Comparison of ENCODE assay signal across 22 cellular contexts in the genomic region with DNA sequence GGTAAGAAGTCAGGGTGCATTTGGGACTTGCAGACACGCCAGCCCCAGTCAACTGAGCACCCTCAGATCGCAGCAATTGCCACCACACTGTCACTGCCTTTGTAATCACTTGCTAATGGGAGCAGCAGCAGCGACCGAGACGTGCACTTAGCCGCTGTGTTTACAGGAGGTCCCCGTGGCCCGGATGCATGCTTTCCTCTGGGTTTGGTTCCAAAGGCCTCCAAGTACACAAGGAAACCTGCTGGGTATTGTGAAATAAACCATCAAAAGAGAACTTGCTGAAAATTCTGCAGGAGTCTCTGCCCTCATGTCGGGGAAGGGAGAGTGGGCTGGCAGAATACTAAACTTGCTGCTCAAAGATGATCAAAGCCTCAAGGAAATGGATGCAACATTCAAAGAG.
DNase-seq lines count a peak whose midpoint lies in the region; ATAC-seq and TF ChIP-seq lines count a peak whose summit lies in the region.
"Had no signal": no experiment of that assay in that cellular context is flagged by ENCODE, and none has a peak within 500 bp of the region (broad histone marks: within the 10 kb centered on the region; RNA-seq: fewer than 3 reads in every experiment).

No MANE protein-coding gene starts in this region.

- H3K27me3 Mint-ChIP-seq in osteocyte (ENCODE audit: unreplicated experiment): peaks cover 44% of the 10 kb centered on the region

- H3K27ac ChIP-seq in brain microvascular endothelial cell: no peak overlapping the region
- H3K27ac ChIP-seq: A549, GM23248, right lobe of liver, SJCRH30 had no signal

- TF ChIP-seq CTCF in osteocyte (IDR thresholded peaks at IDR 0.05): no peak
- TF ChIP-seq CTCF in brain microvascular endothelial cell (IDR thresholded peaks at IDR 0.05; ENCODE audit: low read depth, low read length, missing control alignments): no peak

- no peaks in the 10 kb centered on the region for H3K9me3 Mint-ChIP-seq in osteocyte (ENCODE audit: unreplicated experiment)
- H3K9me3 Mint-ChIP-seq: dendritic cell treated with granulocyte-macrophage colony-stimulating factor and Interleukin-4, amounts not matched to agents 40 ng/mL and 50 ng/mL, for 4 days had no signal

- DNase-seq in NOMO-1 treated with DMSO at 0.1 percent for 48 hours (lab: John Stamatoyannopoulos, UW; ENCODE audit: unreplicated experiment) (peak; percentile 14), NOMO-1 treated with dmso at 0.1 percent for 144 hours (lab: John Stamatoyannopoulos, UW; ENCODE audit: unreplicated experiment) (no peak), H7 (peak; percentile 33), UCSD-AML1 (lab: John Stamatoyannopoulos, UW; ENCODE audit: unreplicated experiment) (peak; percentile 11), osteocyte (ENCODE audit: extremely low spot score, unreplicated experiment) (peak; percentile 59), brain microvascular endothelial cell (no peak), DMS 273 treated with DMSO at 0.1 percent for 48 hours (lab: John Stamatoyannopoulos, UW) (no peak)
- DNase-seq: activated naive CD4-positive, alpha-beta T cell treated with Interleukin-2 at 50 U/mL for 16 hours; activated T-cell treated with anti-CD3 and anti-CD28 coated beads for 4 hours; amniotic stem cell; BE2C; Calu3; EL; GM23248; NCI-H146; PC-3; right lobe of liver; SJCRH30; T-helper 1 cell had no signal

- no peak overlapping the region for H3K4me3 ChIP-seq in H7 (ENCODE audit: insufficient read depth, low read depth, low read length)
- no peak overlapping the region for H3K4me3 ChIP-seq in brain microvascular endothelial cell (ENCODE audit: low read depth, low read length)
- H3K4me3 ChIP-seq: A549, GM23248, right lobe of liver, SJCRH30 had no signal

- in situ Hi-C loops in brain microvascular endothelial cell (cut with HindIII; ENCODE audit: low pct_ligation_motif_present, low sequenced_read_pairs): no loop called here

- H3K36me3 ChIP-seq in H7 (replicated peaks; ENCODE audit: control insufficient read depth, insufficient read depth, low read length) (no peaks in the 10 kb centered on the region), brain microvascular endothelial cell (replicated peaks) (no peaks in the 10 kb centered on the region)
- H3K36me3 ChIP-seq: BE2C, right lobe of liver had no signal

- H3K36me3 Mint-ChIP-seq in osteocyte (ENCODE audit: unreplicated experiment): no peaks in the 10 kb centered on the region

- H3K27ac Mint-ChIP-seq in osteocyte (ENCODE audit: unreplicated experiment): no peak overlapping the region
- H3K27ac Mint-ChIP-seq: dendritic cell treated with granulocyte-macrophage colony-stimulating factor and Interleukin-4, amounts not matched to agents 40 ng/mL and 50 ng/mL, for 4 days had no signal

- no peak for ATAC-seq in HG02763 (IDR thresholded peaks at IDR 0.05; ENCODE audit: unreplicated experiment)
- ATAC-seq: A549, PC-3 had no signal

- H3K27me3 ChIP-seq in H7 (ENCODE audit: control insufficient read depth, insufficient read depth, low read length): peaks cover 41% of the 10 kb centered on the region
- H3K27me3 ChIP-seq in brain microvascular endothelial cell (replicated peaks): peaks cover 4% of the 10 kb centered on the region
- H3K27me3 ChIP-seq: SJCRH30 had no signal

- H3K4me3 Mint-ChIP-seq in osteocyte (ENCODE audit: unreplicated experiment): no peak overlapping the region
- H3K4me3 Mint-ChIP-seq: dendritic cell treated with granulocyte-macrophage colony-stimulating factor and Interleukin-4, amounts not matched to agents 40 ng/mL and 50 ng/mL, for 4 days had no signal

- no peaks in the 10 kb centered on the region for H3K4me1 Mint-ChIP-seq in osteocyte (ENCODE audit: unreplicated experiment)

Comparison
In these comparisons a context has a peak if more than half of its experiments do, and no peak if none do; other contexts are left out.
1. DNase-seq: peak in NOMO-1 treated with DMSO at 0.1 percent for 48 hours (single experiment), H7 (single experiment), UCSD-AML1 (single experiment) and osteocyte (single experiment); none in NOMO-1 treated with dmso at 0.1 percent for 144 hours (single experiment), brain microvascular endothelial cell (single experiment) and DMS 273 treated with DMSO at 0.1 percent for 48 hours (single experiment).